Comparison of ENCODE assay signal across 32 cellular contexts in genomic region chr7:80380957-80381356, GRCh38.
"Had no signal": no experiment of that assay in that cellular context is flagged by ENCODE, and none has a peak within 500 bp of the region (broad histone marks: within the 10 kb centered on the region; RNA-seq: fewer than 3 reads in every experiment).

No MANE protein-coding gene starts in this region.

- H3K4me3 Mint-ChIP-seq: naive thymus-derived CD8-positive, alpha-beta T cell; natural killer cell treated with Interleukin-12 subunit alpha and Interleukin-12 subunit beta and Interleukin-15 and Interleukin-18, amount 100 ng/mL, for 72 hours; nephron progenitor cell; neural crest cell; stimulated activated memory B cell treated with anti-CD40 and anti-IgM and Interleukin-4, amounts not matched to agents 10 μg/mL and 1 μg/mL and 100 μg/mL, for 72 hours; stimulated activated naive CD8-positive, alpha-beta T cell treated with anti-CD3 and anti-CD28 coated beads, Interleukin-15, amount 100 ng/mL, for 72 hours; type B pancreatic cell had no signal

- H2AFZ ChIP-seq: parathyroid adenoma had no signal

- H3K4me3 ChIP-seq: ovary, psoas muscle, right lobe of liver, sigmoid colon, smooth muscle cell, spleen, suprapubic skin, testis, tibial artery, transverse colon, upper lobe of right lung, uterus had no signal

- H3K4me1 Mint-ChIP-seq: naive thymus-derived CD8-positive, alpha-beta T cell; nephron progenitor cell; neural crest cell; stimulated activated memory B cell treated with anti-CD40 and anti-IgM and Interleukin-4, amounts not matched to agents 10 μg/mL and 1 μg/mL and 100 μg/mL, for 72 hours; stimulated activated naive CD8-positive, alpha-beta T cell treated with anti-CD3 and anti-CD28 coated beads, Interleukin-15, amount 100 ng/mL, for 72 hours had no signal

- H3K9me3 ChIP-seq: ovary, psoas muscle, right lobe of liver, sigmoid colon, suprapubic skin, testis, tibial artery, upper lobe of right lung, uterus had no signal

- H3K9me3 Mint-ChIP-seq: nephron progenitor cell; stimulated activated naive CD8-positive, alpha-beta T cell treated with anti-CD3 and anti-CD28 coated beads, Interleukin-15, amount 100 ng/mL, for 72 hours; type B pancreatic cell had no signal

- H3K4me2 ChIP-seq: smooth muscle cell had no signal

- H3K4me1 ChIP-seq: parathyroid adenoma, psoas muscle, spleen, testis, uterus had no signal

- DNase-seq: naive thymus-derived CD8-positive, alpha-beta T cell; nephron progenitor cell; occipital lobe; ovary; posterior cingulate gyrus; psoas muscle; right cardiac atrium; right lobe of liver; sigmoid colon; spleen; stimulated activated CD4-positive, alpha-beta T cell treated with anti-CD3 and anti-CD28 coated beads, Interleukin-12 subunit alpha, Interleukin-12 subunit beta, amount 100 ng/mL, for 4 hours; stimulated activated CD4-positive, alpha-beta T cell treated with anti-CD3 and anti-CD28 coated beads, Interleukin-1b, Interleukin-23, amount 100 ng/mL, for 48 hours; stimulated activated CD4-positive, alpha-beta T cell treated with anti-CD3 and anti-CD28 coated beads, Interleukin-4, amount 100 ng/mL, for 1 hour; stimulated activated CD4-positive, alpha-beta T cell treated with anti-CD3 and anti-CD28 coated beads, Interleukin-4, amount 100 ng/mL, for 4 hours; stimulated activated CD8-positive, alpha-beta memory T cell treated with anti-CD3 and anti-CD28 coated beads, Interleukin-4, amount 100 ng/mL, for 48 hours; stimulated activated naive CD4-positive, alpha-beta T cell; stimulated activated naive CD8-positive, alpha-beta T cell treated with anti-CD3 and anti-CD28 coated beads, Interleukin-15, amount 100 ng/mL, for 72 hours; stimulated activated naive CD8-positive, alpha-beta T cell treated with anti-CD3 and anti-CD28 coated beads, Interleukin-15, Interleukin-2, amounts not matched to agents 100 U/mL and 50 U/mL, for 24 hours; substantia nigra; testis; tibial artery; transverse colon; upper lobe of right lung; uterus had no signal

- H3K79me2 ChIP-seq: parathyroid adenoma had no signal

- H3K27me3 ChIP-seq: ovary, right lobe of liver, sigmoid colon, spleen, suprapubic skin, testis, tibial artery, transverse colon, upper lobe of right lung, uterus had no signal

- H3K27ac Mint-ChIP-seq: naive thymus-derived CD8-positive, alpha-beta T cell; natural killer cell treated with Interleukin-12 subunit alpha and Interleukin-12 subunit beta and Interleukin-15 and Interleukin-18, amount 100 ng/mL, for 72 hours; nephron progenitor cell; progenitor cell of endocrine pancreas; stimulated activated memory B cell treated with anti-CD40 and anti-IgM and Interleukin-4, amounts not matched to agents 10 μg/mL and 1 μg/mL and 100 μg/mL, for 72 hours; stimulated activated naive CD8-positive, alpha-beta T cell treated with anti-CD3 and anti-CD28 coated beads, Interleukin-15, amount 100 ng/mL, for 72 hours; type B pancreatic cell had no signal

- H3K36me3 Mint-ChIP-seq: naive thymus-derived CD8-positive, alpha-beta T cell; natural killer cell treated with Interleukin-12 subunit alpha and Interleukin-12 subunit beta and Interleukin-15 and Interleukin-18, amount 100 ng/mL, for 72 hours; stimulated activated memory B cell treated with anti-CD40 and anti-IgM and Interleukin-4, amounts not matched to agents 10 μg/mL and 1 μg/mL and 100 μg/mL, for 72 hours; type B pancreatic cell had no signal

- H3K9ac ChIP-seq: parathyroid adenoma had no signal

- ATAC-seq: naive thymus-derived CD8-positive, alpha-beta T cell; natural killer cell treated with Interleukin-12 subunit alpha and Interleukin-12 subunit beta and Interleukin-15 and Interleukin-18, amount 100 ng/mL, for 72 hours; psoas muscle; right cardiac atrium; right lobe of liver; stimulated activated memory B cell treated with anti-CD40 and anti-IgM and Interleukin-4, amounts not matched to agents 10 μg/mL and 1 μg/mL and 100 μg/mL, for 72 hours; stimulated activated naive CD8-positive, alpha-beta T cell treated with anti-CD3 and anti-CD28 coated beads, Interleukin-15, amount 100 ng/mL, for 72 hours; stimulated activated naive CD8-positive, alpha-beta T cell treated with anti-CD3 and anti-CD28 coated beads, Interleukin-15, Interleukin-2, amounts not matched to agents 100 U/mL and 50 U/mL, for 24 hours; upper lobe of right lung had no signal

- H3K27me3 Mint-ChIP-seq: natural killer cell treated with Interleukin-12 subunit alpha and Interleukin-12 subunit beta and Interleukin-15 and Interleukin-18, amount 100 ng/mL, for 72 hours; progenitor cell of endocrine pancreas; stimulated activated memory B cell treated with anti-CD40 and anti-IgM and Interleukin-4, amounts not matched to agents 10 μg/mL and 1 μg/mL and 100 μg/mL, for 72 hours; stimulated activated naive CD8-positive, alpha-beta T cell treated with anti-CD3 and anti-CD28 coated beads, Interleukin-15, amount 100 ng/mL, for 72 hours; type B pancreatic cell had no signal

- H3K27ac ChIP-seq: ovary, parathyroid adenoma, psoas muscle, right lobe of liver, spleen, suprapubic skin, testis, transverse colon, upper lobe of right lung, uterus had no signal

- H3K36me3 ChIP-seq: ovary, right lobe of liver, sigmoid colon, spleen, suprapubic skin, tibial artery, transverse colon, upper lobe of right lung, uterus had no signal
